Comparison of ENCODE assay signal across 7 cellular contexts in the genomic region with DNA sequence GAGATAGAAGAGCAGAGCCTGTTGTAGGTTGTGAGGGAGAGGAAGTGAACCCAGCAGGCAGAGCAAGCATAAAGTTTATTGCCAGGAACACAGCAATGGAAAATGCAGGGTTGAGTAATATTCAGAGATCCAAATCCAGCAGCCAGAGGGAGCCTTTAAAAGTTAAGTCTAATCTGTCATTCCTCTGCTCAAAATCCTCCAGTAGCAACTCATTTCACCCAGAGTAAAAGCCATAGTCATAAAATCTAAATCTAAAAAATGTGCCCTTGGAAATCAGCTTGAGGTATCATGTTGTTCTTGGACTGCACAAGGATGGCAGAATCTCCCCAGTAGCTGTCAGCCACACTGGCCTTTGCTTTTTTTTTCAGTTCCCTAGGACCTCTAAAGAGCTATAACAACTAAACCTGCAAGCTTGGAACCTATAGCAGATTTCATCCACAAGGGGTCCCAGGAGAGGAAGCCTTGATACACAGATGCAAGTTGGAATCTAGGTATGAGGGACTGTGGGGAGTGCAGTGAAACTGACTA.
DNase-seq lines count a peak whose midpoint lies in the region; ATAC-seq, FAIRE-seq and TF ChIP-seq lines count a peak whose summit lies in the region.

No MANE protein-coding gene starts in this region.

- dilution Hi-C loops in keratinocyte (cut with MboI; ENCODE audit: extremely low pct_ligation_motif_present, low sequenced_read_pairs) = no loop called here

- no peak overlapping the region for H2AFZ ChIP-seq in keratinocyte (ENCODE audit: control insufficient read depth, low read length)

- in situ Hi-C loops in astrocyte of the spinal cord (cut with HindIII; ENCODE audit: low sequenced_read_pairs) = no loop called here

- H4K20me1 ChIP-seq in keratinocyte (ENCODE audit: control insufficient read depth, extremely low read depth, insufficient read depth, low read length) = no peaks in the 10 kb centered on the region

- H3K4me3 ChIP-seq in astrocyte of the spinal cord (ENCODE audit: low read depth, low read length) = no peak overlapping the region
- H3K4me3 ChIP-seq in keratinocyte (ENCODE audit: control insufficient read depth in 2 of 3, extremely low read depth in 1 of 3, insufficient read depth in 2 of 3, low read depth in 1 of 3, low read length in 3 of 3) = no peak overlapping the region
- H3K4me3 ChIP-seq in vagina = no peak overlapping the region

- peak; percentile 80 for TF ChIP-seq CTCF in astrocyte of the spinal cord (IDR thresholded peaks at IDR 0.05; ENCODE audit: low read depth, low read length)
- peak; percentile 48 to 63 (median 58) for TF ChIP-seq CTCF in keratinocyte (optimal IDR thresholded peaks at IDR 0.05 in 1 of 3, IDR thresholded peaks at IDR 0.05 in 1 of 3, conservative IDR thresholded peaks at IDR 0.05 in 1 of 3; ENCODE audit: extremely low read depth in 1 of 3, insufficient read depth in 2 of 3, low read length in 3 of 3)
- TF ChIP-seq CTCF in vagina (IDR thresholded peaks at IDR 0.05) = peak in 2 of 3 experiments; percentile 34 to 35

- no peak overlapping the region for H3K27ac ChIP-seq in keratinocyte (ENCODE audit: control insufficient read depth, insufficient read depth, low read length)
- H3K27ac ChIP-seq in vagina = no peak overlapping the region

- H3K9me3 ChIP-seq in keratinocyte (ENCODE audit: control insufficient read depth, low read depth, low read length) (no peaks in the 10 kb centered on the region), vagina (no peaks in the 10 kb centered on the region)

- intact Hi-C loops in vagina (cut with DNase I) = no loop called here

- DNase-seq in astrocyte of the spinal cord (ENCODE audit: low read depth, low spot score) (peak; percentile 78), keratinocyte (ENCODE audit: low read depth, low spot score) (no peak), vagina (ENCODE audit: extremely low spot score in 2 of 2) (no peak), cerebellar nuclear complex (lab: John Stamatoyannopoulos, UW) (no peak)
- DNase-seq in stimulated activated CD4-positive, alpha-beta T cell treated with anti-CD3 and anti-CD28 coated beads, Interleukin-4, amount 100 ng/mL, for 1 hour = no peak

- no peak overlapping the region for H3K4me2 ChIP-seq in keratinocyte (ENCODE audit: control insufficient read depth, extremely low read depth, insufficient read depth, low read depth, low read length)

- ATAC-seq in GM18517 (IDR thresholded peaks at IDR 0.05; ENCODE audit: unreplicated experiment) (peak; percentile 66), HG03159 (IDR thresholded peaks at IDR 0.05; ENCODE audit: unreplicated experiment) (peak; percentile 78)

- TF ChIP-seq POLR2A in vagina (IDR thresholded peaks at IDR 0.05) = no peak

- H3K9me1 ChIP-seq in keratinocyte (ENCODE audit: control insufficient read depth, extremely low read depth, insufficient read depth, low read length) = no peaks in the 10 kb centered on the region

- H3K36me3 ChIP-seq in keratinocyte (ENCODE audit: control insufficient read depth in 2 of 2, extremely low read depth in 1 of 2, insufficient read depth in 2 of 2, low read length in 2 of 2) = no peaks in the 10 kb centered on the region
- H3K36me3 ChIP-seq in vagina = no peaks in the 10 kb centered on the region

- H3K79me2 ChIP-seq in keratinocyte (ENCODE audit: control insufficient read depth, insufficient read depth, low read length) = no peaks in the 10 kb centered on the region

- H3K27me3 ChIP-seq in keratinocyte (ENCODE audit: control insufficient read depth, extremely low read depth, insufficient read depth, low read length) (no peaks in the 10 kb centered on the region), vagina (no peaks in the 10 kb centered on the region)

- no peak overlapping the region for H3K9ac ChIP-seq in keratinocyte (ENCODE audit: control insufficient read depth, extremely low read depth, insufficient read depth, low read length)

- H3K4me1 ChIP-seq in keratinocyte (ENCODE audit: control insufficient read depth, extremely low read depth, insufficient read depth, low read length) = no peaks in the 10 kb centered on the region
- H3K4me1 ChIP-seq in vagina = no peaks in the 10 kb centered on the region

- FAIRE-seq in keratinocyte (lab: Jason Lieb, UNC) = peak; percentile 75
